Comparison of ENCODE assay signal across 34 cellular contexts in genomic region chr14:81886588-81886987, GRCh38.
"Had no signal": no experiment of that assay in that cellular context is flagged by ENCODE, and none has a peak within 500 bp of the region (broad histone marks: within the 10 kb centered on the region; RNA-seq: fewer than 3 reads in every experiment).

No MANE protein-coding gene starts in this region.

- H3K4me3 ChIP-seq: MG63 had no signal

- H3K36me3 ChIP-seq: MG63 had no signal

- H3K27ac ChIP-seq: KMS-11 had no signal

- H3K27me3 ChIP-seq: MG63 had no signal

- DNase-seq: Karpas-422, Kasumi-1, KG1, MG63, MM.1S, MV-4-11, NCI-H1048, NCI-H1092, NCI-H1092 treated with DMSO at 0.1 percent for 48 hours, NCI-H1105, NCI-H1105 treated with DMSO at 0.1 percent for 48 hours, NCI-H1417, NCI-H1417 treated with DMSO at 0.1 percent for 48 hours, NCI-H1436, NCI-H1436 treated with DMSO at 0.1 percent for 48 hours, NCI-H146, NCI-H1694, NCI-H1694 treated with DMSO at 0.1 percent for 48 hours, NCI-H187, NCI-H187 treated with DMSO at 0.1 percent for 48 hours, NCI-H1930, NCI-H2029, NCI-H2029 treated with DMSO at 0.1 percent for 48 hours, NCI-H2081, NCI-H2081 treated with DMSO at 0.1 percent for 48 hours, NCI-H2107, NCI-H2171, NCI-H2227 treated with DMSO at 0.1 percent for 48 hours, NCI-H226, NCI-H345, NCI-H446, NCI-H446 treated with DMSO at 0.1 percent for 48 hours, NCI-H510A had no signal

- H3K9me3 ChIP-seq: MG63 had no signal
